Comparison of ENCODE assay signal across 8 cellular contexts in genomic region chr10:99395750-99396445, GRCh38. TPM values are rescaled to one million over a fixed set of nuclear protein-coding genes. Genes with fewer than 3 reads are reported as not detected.
A peak's percentile ranks its signal among the peaks of the same experiment; 100 is the strongest.
DNase-seq lines count a peak whose midpoint lies in the region; TF ChIP-seq lines count a peak whose summit lies in the region.

No MANE protein-coding gene starts in this region.

- no peak overlapping the region for H3K9ac ChIP-seq in endodermal cell (ENCODE audit: extremely low read depth, low read length, poor library complexity, severe bottlenecking)

- H3K4me1 Mint-ChIP-seq in endodermal cell, result peaks cover 51% of the 10 kb centered on the region

- H3K27me3 ChIP-seq in endodermal cell (ENCODE audit: control insufficient read depth, insufficient read depth, low read length, poor library complexity, severe bottlenecking) (no peaks in the 10 kb centered on the region), prostate gland (replicated peaks; ENCODE audit: insufficient read depth) (no peaks in the 10 kb centered on the region), H7 (ENCODE audit: control insufficient read depth, insufficient read depth, low read length) (no peaks in the 10 kb centered on the region)

- H3K27ac ChIP-seq in endodermal cell (ENCODE audit: low read depth, low read length) (no peak overlapping the region), prostate gland (peak overlapping the region in 1 of 2 donors; percentile 32)

- peaks cover 19% of the 10 kb centered on the region for H3K36me3 Mint-ChIP-seq in endodermal cell (ENCODE audit: low read depth)

- peaks cover 29% of the 10 kb centered on the region for H3K36me3 ChIP-seq in endodermal cell (ENCODE audit: control insufficient read depth, insufficient read depth, low read length)
- H3K36me3 ChIP-seq in prostate gland, result no peaks in the 10 kb centered on the region
- H3K36me3 ChIP-seq in H7 (replicated peaks; ENCODE audit: control insufficient read depth, insufficient read depth, low read length), result peaks cover 9% of the 10 kb centered on the region

- H3K9me3 ChIP-seq in endodermal cell (ENCODE audit: control insufficient read depth, low read length), result no peaks in the 10 kb centered on the region
- no peaks in the 10 kb centered on the region for H3K9me3 ChIP-seq in prostate gland

- no peak for TF ChIP-seq POLR2A in prostate gland (IDR thresholded peaks at IDR 0.05)

- H3K27me3 Mint-ChIP-seq in endodermal cell (ENCODE audit: insufficient read depth), result peaks cover 6% of the 10 kb centered on the region

- H3K4me3 ChIP-seq in endodermal cell (ENCODE audit: low read length) (no peak overlapping the region), prostate gland (no peak overlapping the region), H7 (ENCODE audit: insufficient read depth, low read depth, low read length) (no peak overlapping the region)

- WGBS in endodermal cell (ENCODE audit: insufficient coverage in 1 of 2, insufficient read length in 1 of 2), 2 experiments, result 55% methylated on average over 2 of the region's 2 CpGs; no CpG with 5 or more reads in 1 of the 2 experiments
- WGBS in prostate gland, result 49% methylated on average over 2 of the region's 2 CpGs

- intact Hi-C loops in prostate gland (cut with DNase I), result no loop called here

- DNase-seq in EH (ENCODE audit: low read depth), result peak; percentile 93
- peak; percentile 79 for DNase-seq in NCI-H345 (lab: John Stamatoyannopoulos, UW)
- peak; percentile 69 for DNase-seq in endodermal cell
- peak; percentile 64 for DNase-seq in prostate gland (ENCODE audit: low spot score)
- no peak for DNase-seq in H7
- no peak for DNase-seq in mucosa of gallbladder (ENCODE audit: low spot score)
- no peak for DNase-seq in NOMO-1 (lab: John Stamatoyannopoulos, UW; ENCODE audit: unreplicated experiment in 2 of 2)
- DNase-seq in germinal center (ENCODE audit: low spot score), result no peak

- peaks cover 20% of the 10 kb centered on the region for H3K4me1 ChIP-seq in endodermal cell (ENCODE audit: control insufficient read depth, insufficient read depth, low read length)
- H3K4me1 ChIP-seq in prostate gland (replicated peaks), result no peaks in the 10 kb centered on the region

- no peak for TF ChIP-seq CTCF in endodermal cell (conservative IDR thresholded peaks at IDR 0.05)
- TF ChIP-seq CTCF in prostate gland (IDR thresholded peaks at IDR 0.05), result no peak

- no peak overlapping the region for H3K27ac Mint-ChIP-seq in endodermal cell

- no peaks in the 10 kb centered on the region for H3K9me3 Mint-ChIP-seq in endodermal cell

- no peak overlapping the region for H3K4me3 Mint-ChIP-seq in endodermal cell

RNA-seq across cellular contexts. Expression of gene GOT1, which starts 34.5 kb away (rescaled TPM):
- 10 to 100 TPM; 35.1 to 36.5 TPM for total RNA-seq in endodermal cell
- 39.7 TPM for polyA plus RNA-seq in endodermal cell (2013, experiment 1 of 2)
- 35.5 TPM for polyA plus RNA-seq in endodermal cell (2013, experiment 2 of 2)
- 10 to 100 TPM; 19.7 to 20.3 TPM for total RNA-seq in prostate gland
- total RNA-seq in H7 (2014; rRNA removed; shearing (Covaris generic)), result 35.4 and 48.2 TPM in 2 replicates
- total RNA-seq in mucosa of gallbladder, result 140 TPM

Comparison
In these comparisons a context has a peak if more than half of its experiments do, and no peak if none do; other contexts are left out.
1. DNase-seq: peak in EH (single experiment), NCI-H345 (single experiment), endodermal cell (single experiment) and prostate gland (single experiment); none in H7 (single experiment), mucosa of gallbladder (single experiment), NOMO-1 (0 of 2) and germinal center (single experiment).